In genomic region chr16:1379863-1380174, GRCh38 we compare ENCODE assay signal across 6 cellular contexts. TPM values are rescaled to one million over a fixed set of nuclear protein-coding genes. Genes with fewer than 3 reads are reported as not detected.
DNase-seq lines count a peak whose midpoint lies in the region; ATAC-seq and TF ChIP-seq lines count a peak whose summit lies in the region.

No MANE protein-coding gene starts in this region.

- no peaks in the 10 kb centered on the region for H3K27me3 ChIP-seq in heart right ventricle

- TF ChIP-seq CTCF in heart right ventricle (IDR thresholded peaks at IDR 0.05) (no peak), epithelial cell of proximal tubule (conservative IDR thresholded peaks at IDR 0.05; ENCODE audit: low read depth, low read length) (no peak)

- peaks cover 7 to 26% (median 17%) of the 10 kb centered on the region in 9 donors for H3K4me1 ChIP-seq in heart right ventricle
- H3K4me1 ChIP-seq in urinary bladder (ENCODE audit: insufficient read depth) = peaks cover 3% of the 10 kb centered on the region

- ATAC-seq in heart right ventricle (peak in 1 of 8 donors; percentile 2), left cardiac atrium (no peak), GM21717 (IDR thresholded peaks at IDR 0.05; ENCODE audit: unreplicated experiment) (no peak)

- no peak for DNase-seq in heart right ventricle
- no peak for DNase-seq in left cardiac atrium
- no peak for DNase-seq in epithelial cell of proximal tubule (ENCODE audit: low read depth)
- DNase-seq in SW 1271 (lab: John Stamatoyannopoulos, UW) = no peak

- intact Hi-C loops in heart right ventricle (cut with DNase I) (no loop called here), left cardiac atrium (cut with DNase I) (no loop called here)

- no peaks in the 10 kb centered on the region for H3K9me3 ChIP-seq in heart right ventricle

- H3K27ac ChIP-seq in heart right ventricle = peak overlapping the region in 4 of 10 donors; percentile 76 to 91 (median 86)
- no peak overlapping the region for H3K27ac ChIP-seq in urinary bladder (ENCODE audit: low read depth)

- H3K4me3 ChIP-seq in heart right ventricle = peak overlapping the region in 6 of 10 donors; percentile 22 to 64 (median 58)
- peak overlapping the region; percentile 37 for H3K4me3 ChIP-seq in epithelial cell of proximal tubule (ENCODE audit: low read depth, low read length)
- H3K4me3 ChIP-seq in urinary bladder (ENCODE audit: low read depth, low read length) = peak overlapping the region; percentile 29

- 32 to 46% methylated on average over 17 to 19 of the region's 19 CpGs for WGBS in heart right ventricle, 2 donors
- WGBS in urinary bladder = 24% methylated on average over 19 of the region's 19 CpGs

- H3K36me3 ChIP-seq in heart right ventricle = peaks cover 0 to 57% (median 9%) of the 10 kb centered on the region in 9 donors
- peaks cover 4% of the 10 kb centered on the region for H3K36me3 ChIP-seq in urinary bladder (ENCODE audit: insufficient read depth)

RNA-seq across cellular contexts. Expression of gene GNPTG, which starts 28.1 kb away (rescaled TPM):
- total RNA-seq in heart right ventricle (10 to 100 TPM; 24.8 to 43.4 (median 29.9) TPM), left cardiac atrium (10 to 100 TPM; 44.1 to 44.3 TPM), epithelial cell of proximal tubule (38.3 and 63.9 TPM in 2 replicates), urinary bladder (28.0 TPM)
- polyA plus RNA-seq in heart right ventricle (10 to 100 TPM; 44.5 to 56.3 TPM), urinary bladder (70.4 TPM)

RNA-seq across cellular contexts. Expression of gene TSR3, which starts 28.1 kb away (rescaled TPM):
- total RNA-seq in heart right ventricle (10 to 100 TPM; 41.5 to 63.6 (median 56.0) TPM), left cardiac atrium (10 to 100 TPM; 44.5 to 59.1 TPM), epithelial cell of proximal tubule (123 and 157 TPM in 2 replicates), urinary bladder (22.3 TPM)
- polyA plus RNA-seq in heart right ventricle (10 to 100 TPM; 43.7 to 83.4 TPM), urinary bladder (62.1 TPM)

RNA-seq across cellular contexts. Expression of gene UNKL, which starts 34.7 kb away (rescaled TPM):
- total RNA-seq in heart right ventricle (10 to 100 TPM in 7 of 10 donors, 1 to 10 TPM in 3; 6.8 to 20.4 (median 11.4) TPM), left cardiac atrium (10 to 100 TPM in 1 of 2 donors, 1 to 10 TPM in 1; 6.4 to 13.6 TPM), epithelial cell of proximal tubule (11.3 and 20.1 TPM in 2 replicates), urinary bladder (11.2 TPM)
- polyA plus RNA-seq in heart right ventricle (10 to 100 TPM in 1 of 2 donors, 1 to 10 TPM in 1; 3.3 to 11.6 TPM), urinary bladder (18.7 TPM)

RNA-seq across cellular contexts. Expression of gene UQCC4, which starts 40.7 kb away (rescaled TPM):
- total RNA-seq in heart right ventricle (10 to 100 TPM in 9 of 10 donors, 1 to 10 TPM in 1; 7.8 to 14.9 (median 12.5) TPM), left cardiac atrium (10 to 100 TPM; 10.0 to 13.0 TPM), epithelial cell of proximal tubule (17.4 and 23.2 TPM in 2 replicates), urinary bladder (8.5 TPM)
- polyA plus RNA-seq in heart right ventricle (10 to 100 TPM in 1 of 2 donors, 1 to 10 TPM in 1; 9.0 to 30.5 TPM), urinary bladder (26.4 TPM)

RNA-seq across cellular contexts. Expression of gene BAIAP3, which starts 46.4 kb away (rescaled TPM):
- 1 to 10 TPM in 9 of 10 donors, under 1 TPM in 1; 0.37 to 3.8 (median 2.0) TPM for total RNA-seq in heart right ventricle
- polyA plus RNA-seq in heart right ventricle = 1 to 10 TPM; 1.4 to 6.8 TPM
- 1 to 10 TPM in 1 of 2 donors, under 1 TPM in 1; 0.99 to 2.7 TPM for total RNA-seq in left cardiac atrium
- total RNA-seq in epithelial cell of proximal tubule = 1.5 and 3.9 TPM in 2 replicates
- total RNA-seq in urinary bladder = 0.63 TPM
- polyA plus RNA-seq in urinary bladder = 2.7 TPM
